8 cellular contexts compared by ENCODE assay signal in genomic region chr17:44911133-44912001, GRCh38. TPM values are rescaled to one million over a fixed set of nuclear protein-coding genes. Genes with fewer than 3 reads are reported as not detected.
DNase-seq lines count a peak whose midpoint lies in the region; ATAC-seq lines count a peak whose summit lies in the region.

No MANE protein-coding gene starts in this region.

- DNase-seq in DMS79 treated with DMSO at 0.1 percent for 48 hours (lab: John Stamatoyannopoulos, UW) = peak; percentile 26
- DNase-seq in Karpas-422 = peak; percentile 77
- peak; percentile 86 for DNase-seq in activated CD4-positive, alpha-beta T cell treated with anti-CD3 and anti-CD28 coated beads, Interleukin-2, amount 10 ng/mL, durations not matched to agents 24 days and 14 days
- DNase-seq in effector CD8-positive, alpha-beta T cell (lab: John Stamatoyannopoulos, UW) = peak; percentile 11
- peak; percentile 26 to 36 for DNase-seq in memory B cell (ENCODE audit: low spot score in 2 of 2)
- no peak for DNase-seq in DMS114 treated with DMSO at 0.1 percent for 48 hours (lab: John Stamatoyannopoulos, UW; ENCODE audit: unreplicated experiment)

- no peak overlapping the region for H3K27ac ChIP-seq in Karpas-422 (ENCODE audit: low read length)

- intact Hi-C loops in activated CD4-positive, alpha-beta T cell treated with anti-CD3 and anti-CD28 coated beads, Interleukin-2, amount 10 ng/mL, durations not matched to agents 24 days and 14 days (cut with micrococcal nuclease) = no loop called here

- no peaks in the 10 kb centered on the region for H3K27me3 ChIP-seq in Karpas-422 (ENCODE audit: low read length)

- no peak overlapping the region for H3K4me2 ChIP-seq in Karpas-422 (ENCODE audit: low read depth, low read length, poor library complexity, severe bottlenecking)

- H2AFZ ChIP-seq in Karpas-422 (ENCODE audit: low read length) = no peak overlapping the region

- no peaks in the 10 kb centered on the region for H3K9me2 ChIP-seq in Karpas-422 (replicated peaks; ENCODE audit: insufficient read depth, low read length)

- no peak overlapping the region for H3K4me3 ChIP-seq in Karpas-422 (ENCODE audit: low read length)

- no peaks in the 10 kb centered on the region for H3K9me3 Mint-ChIP-seq in activated CD4-positive, alpha-beta T cell treated with anti-CD3 and anti-CD28 coated beads, Interleukin-2, amount 10 ng/mL, durations not matched to agents 24 days and 14 days
- no peaks in the 10 kb centered on the region for H3K9me3 Mint-ChIP-seq in memory B cell
- no peaks in the 10 kb centered on the region for H3K9me3 Mint-ChIP-seq in stimulated activated memory B cell treated with anti-CD40 and anti-IgM and Interleukin-4, amounts not matched to agents 10 μg/mL and 1 μg/mL and 100 μg/mL, for 72 hours

- no peak overlapping the region for H3K27ac Mint-ChIP-seq in activated CD4-positive, alpha-beta T cell treated with anti-CD3 and anti-CD28 coated beads, Interleukin-2, amount 10 ng/mL, durations not matched to agents 24 days and 14 days
- no peak overlapping the region for H3K27ac Mint-ChIP-seq in memory B cell
- H3K27ac Mint-ChIP-seq in stimulated activated memory B cell treated with anti-CD40 and anti-IgM and Interleukin-4, amounts not matched to agents 10 μg/mL and 1 μg/mL and 100 μg/mL, for 72 hours = no peak overlapping the region

- no peaks in the 10 kb centered on the region for H3K36me3 Mint-ChIP-seq in activated CD4-positive, alpha-beta T cell treated with anti-CD3 and anti-CD28 coated beads, Interleukin-2, amount 10 ng/mL, durations not matched to agents 24 days and 14 days (ENCODE audit: low read depth)
- no peaks in the 10 kb centered on the region for H3K36me3 Mint-ChIP-seq in memory B cell
- H3K36me3 Mint-ChIP-seq in stimulated activated memory B cell treated with anti-CD40 and anti-IgM and Interleukin-4, amounts not matched to agents 10 μg/mL and 1 μg/mL and 100 μg/mL, for 72 hours = no peaks in the 10 kb centered on the region

- no peak overlapping the region for H3K9ac ChIP-seq in Karpas-422 (ENCODE audit: low read length)

- H4K20me1 ChIP-seq in Karpas-422 (ENCODE audit: insufficient read depth, low read depth, low read length) = no peaks in the 10 kb centered on the region

- ATAC-seq in memory B cell (ENCODE audit: low read depth) = peak; percentile 69
- ATAC-seq in stimulated activated memory B cell treated with anti-CD40 and anti-IgM and Interleukin-4, amounts not matched to agents 10 μg/mL and 1 μg/mL and 100 μg/mL, for 72 hours = peak; percentile 65
- no peak for ATAC-seq in GM18520 (IDR thresholded peaks at IDR 0.05; ENCODE audit: unreplicated experiment)

- H3K36me3 ChIP-seq in Karpas-422 (ENCODE audit: insufficient read depth, low read length) = no peaks in the 10 kb centered on the region

- peaks cover 9% of the 10 kb centered on the region for H3K4me1 Mint-ChIP-seq in activated CD4-positive, alpha-beta T cell treated with anti-CD3 and anti-CD28 coated beads, Interleukin-2, amount 10 ng/mL, durations not matched to agents 24 days and 14 days
- H3K4me1 Mint-ChIP-seq in memory B cell = peaks cover 8% of the 10 kb centered on the region
- H3K4me1 Mint-ChIP-seq in stimulated activated memory B cell treated with anti-CD40 and anti-IgM and Interleukin-4, amounts not matched to agents 10 μg/mL and 1 μg/mL and 100 μg/mL, for 72 hours = peaks cover 15% of the 10 kb centered on the region

- H3K9me3 ChIP-seq in Karpas-422 (ENCODE audit: low read length) = no peaks in the 10 kb centered on the region

- no peaks in the 10 kb centered on the region for H3K79me2 ChIP-seq in Karpas-422 (ENCODE audit: low read length)

- H3K27me3 Mint-ChIP-seq in activated CD4-positive, alpha-beta T cell treated with anti-CD3 and anti-CD28 coated beads, Interleukin-2, amount 10 ng/mL, durations not matched to agents 24 days and 14 days = peaks cover 28% of the 10 kb centered on the region
- H3K27me3 Mint-ChIP-seq in memory B cell = peaks cover 23% of the 10 kb centered on the region
- peaks cover 78% of the 10 kb centered on the region for H3K27me3 Mint-ChIP-seq in stimulated activated memory B cell treated with anti-CD40 and anti-IgM and Interleukin-4, amounts not matched to agents 10 μg/mL and 1 μg/mL and 100 μg/mL, for 72 hours

- peak overlapping the region; percentile 72 for H3K4me3 Mint-ChIP-seq in activated CD4-positive, alpha-beta T cell treated with anti-CD3 and anti-CD28 coated beads, Interleukin-2, amount 10 ng/mL, durations not matched to agents 24 days and 14 days
- H3K4me3 Mint-ChIP-seq in memory B cell = peak overlapping the region; percentile 57
- peak overlapping the region; percentile 61 for H3K4me3 Mint-ChIP-seq in stimulated activated memory B cell treated with anti-CD40 and anti-IgM and Interleukin-4, amounts not matched to agents 10 μg/mL and 1 μg/mL and 100 μg/mL, for 72 hours

- peaks cover 12% of the 10 kb centered on the region for H3K4me1 ChIP-seq in Karpas-422 (ENCODE audit: low read length)

RNA-seq across cellular contexts. Expression of gene GFAP, which starts 3.9 kb away (rescaled TPM):
- total RNA-seq in Karpas-422 (2014; rRNA removed; shearing (Covaris generic); ENCODE audit: low replicate concordance) = not detected in 2 replicates
- total RNA-seq in activated CD4-positive, alpha-beta T cell treated with anti-CD3 and anti-CD28 coated beads, Interleukin-2, amount 10 ng/mL, durations not matched to agents 24 days and 14 days = not detected in 2 replicates

RNA-seq across cellular contexts. Expression of gene EFTUD2, which starts 12.1 kb away (rescaled TPM):
- total RNA-seq in Karpas-422 (2014; rRNA removed; shearing (Covaris generic); ENCODE audit: low replicate concordance) = 80.2 and 97.5 TPM in 2 replicates
- 244 and 262 TPM in 2 replicates for total RNA-seq in activated CD4-positive, alpha-beta T cell treated with anti-CD3 and anti-CD28 coated beads, Interleukin-2, amount 10 ng/mL, durations not matched to agents 24 days and 14 days

RNA-seq across cellular contexts. Expression of gene KIF18B, which starts 36.2 kb away (rescaled TPM):
- total RNA-seq in Karpas-422 (2014; rRNA removed; shearing (Covaris generic); ENCODE audit: low replicate concordance) = 8.5 and 11.8 TPM in 2 replicates
- total RNA-seq in activated CD4-positive, alpha-beta T cell treated with anti-CD3 and anti-CD28 coated beads, Interleukin-2, amount 10 ng/mL, durations not matched to agents 24 days and 14 days = 42.1 and 42.7 TPM in 2 replicates

RNA-seq across cellular contexts. Expression of gene C1QL1, which starts 56.7 kb away (rescaled TPM):
- total RNA-seq in Karpas-422 (2014; rRNA removed; shearing (Covaris generic); ENCODE audit: low replicate concordance) = not detected in 2 replicates
- 0.21 and 0.42 TPM in 2 replicates for total RNA-seq in activated CD4-positive, alpha-beta T cell treated with anti-CD3 and anti-CD28 coated beads, Interleukin-2, amount 10 ng/mL, durations not matched to agents 24 days and 14 days
